ENCODE assay signal across 1 cellular context in genomic region chr17:2263183-2263954, GRCh38.
TF ChIP-seq lines count a peak whose summit lies in the region.

No MANE protein-coding gene starts in this region.

TF ChIP-seq in IMR-90, 13 proteins besides CTCF, POLR2A, EP300 and RAD21:
- TF ChIP-seq USF2 (IDR thresholded peaks at IDR 0.05; ENCODE audit: low read depth, low read length) (no peak), MXI1 (IDR thresholded peaks at IDR 0.05; ENCODE audit: borderline replicate concordance, low read depth, low read length) (no peak), NFE2L2 (IDR thresholded peaks at IDR 0.05; ENCODE audit: low read depth, low read length) (no peak), SMC3 (IDR thresholded peaks at IDR 0.05; ENCODE audit: low read depth, low read length) (no peak), CEBPB (IDR thresholded peaks at IDR 0.05; ENCODE audit: low read depth, low read length) (no peak), ELK1 (IDR thresholded peaks at IDR 0.05; ENCODE audit: borderline replicate concordance, low read depth, low read length) (no peak), RFX5 (IDR thresholded peaks at IDR 0.05; ENCODE audit: low read depth, low read length) (no peak), MAFK (IDR thresholded peaks at IDR 0.05; ENCODE audit: low read depth, low read length) (no peak), BHLHE40 (IDR thresholded peaks at IDR 0.05; ENCODE audit: low read depth, low read length) (no peak), MAZ (IDR thresholded peaks at IDR 0.05; ENCODE audit: borderline replicate concordance, low read depth, low read length) (no peak), CHD1 (IDR thresholded peaks at IDR 0.05; ENCODE audit: low read depth, low read length) (no peak), RCOR1 (IDR thresholded peaks at IDR 0.05; ENCODE audit: insufficient replicate concordance, low read length) (no peak), FOS (IDR thresholded peaks at IDR 0.05; ENCODE audit: low read depth, low read length) (no peak)
